Comparison of ENCODE assay signal across 18 cellular contexts in the genomic region with DNA sequence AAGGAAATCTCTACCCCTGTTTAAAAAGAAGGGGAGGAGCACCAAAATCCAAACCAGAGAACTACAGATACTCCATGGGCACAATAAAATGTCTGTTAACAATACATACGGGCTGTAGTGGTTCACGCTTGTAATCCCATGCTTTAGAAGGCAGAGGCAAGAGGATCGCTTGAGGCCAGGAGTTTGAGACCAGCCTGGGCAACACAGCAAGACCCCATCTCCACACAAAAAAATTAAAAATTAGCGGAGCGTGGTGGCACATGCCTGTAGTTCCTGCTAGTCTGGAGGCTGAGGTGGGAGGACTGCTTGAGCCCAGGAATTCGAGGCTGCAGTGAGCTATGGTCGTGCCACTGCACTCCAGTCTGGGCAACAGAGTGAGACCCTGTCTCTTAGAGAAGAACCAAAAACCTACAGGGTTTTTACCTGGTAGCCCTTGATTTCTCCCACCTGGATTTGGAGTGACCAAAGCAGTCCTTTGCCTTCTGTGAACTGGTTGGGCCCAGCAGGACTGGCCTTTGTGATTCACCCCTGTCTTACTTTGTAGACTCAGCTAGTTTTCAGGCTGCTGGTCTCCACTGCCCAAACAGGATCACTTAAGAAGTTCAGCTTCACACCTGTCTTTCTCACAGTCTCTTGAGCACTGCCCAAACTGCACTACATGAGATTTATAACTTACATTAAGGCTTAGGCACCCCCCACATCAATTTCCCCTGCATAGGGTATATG. TPM values are rescaled to one million over a fixed set of nuclear protein-coding genes. Genes with fewer than 3 reads are reported as not detected.
DNase-seq lines count a peak whose midpoint lies in the region; ATAC-seq and TF ChIP-seq lines count a peak whose summit lies in the region.
"Had no signal": no experiment of that assay in that cellular context is flagged by ENCODE, and none has a peak within 500 bp of the region (broad histone marks: within the 10 kb centered on the region; RNA-seq: fewer than 3 reads in every experiment).

No MANE protein-coding gene starts in this region.

- H3K4me1 Mint-ChIP-seq in activated CD4-positive, alpha-beta T cell treated with anti-CD3 and anti-CD28 coated beads for 36 hours: peaks cover under 1% of the 10 kb centered on the region
- no peaks in the 10 kb centered on the region for H3K4me1 Mint-ChIP-seq in activated naive CD8-positive, alpha-beta T cell (ENCODE audit: low read depth)
- H3K4me1 Mint-ChIP-seq: IgD-negative memory B cell had no signal

- POLR2A ChIA-PET in activated CD4-positive, alpha-beta T cell treated with anti-CD3 and anti-CD28 coated beads for 36 hours (lab: Charles Lee): no interaction called here

- H3K4me1 ChIP-seq in right lobe of liver: peaks cover 0 to 4% (median 0%) of the 10 kb centered on the region in 4 donors
- peaks cover 7% of the 10 kb centered on the region for H3K4me1 ChIP-seq in skeletal muscle satellite cell (ENCODE audit: control insufficient read depth, insufficient read depth, low read length)

- CTCF ChIA-PET in activated CD4-positive, alpha-beta T cell treated with anti-CD3 and anti-CD28 coated beads for 36 hours (lab: Charles Lee): interaction anchor here (0.6 to 0.7 kb wide), 2 partner anchors 185 to 1029 kb away, joined by 3 read pairs; no protein-coding TSS in a partner anchor

- H3K27me3 ChIP-seq in right lobe of liver (peaks cover 0 to 4% of the 10 kb centered on the region in 2 donors), skeletal muscle satellite cell (ENCODE audit: control insufficient read depth, insufficient read depth, low read length) (peaks cover 29% of the 10 kb centered on the region)

- 63% methylated on average over 6 of the region's 7 CpGs for WGBS in right lobe of liver (ENCODE audit: insufficient coverage, low coverage, low lambda C conversion rate, missing lambda C conversion rate)

- TF ChIP-seq POLR2A in right lobe of liver (IDR thresholded peaks at IDR 0.05): no peak

- peak overlapping the region; percentile 57 for H3K4me3 Mint-ChIP-seq in activated CD4-positive, alpha-beta T cell treated with anti-CD3 and anti-CD28 coated beads for 36 hours
- peak overlapping the region; percentile 65 for H3K4me3 Mint-ChIP-seq in activated naive CD8-positive, alpha-beta T cell

- H3K36me3 Mint-ChIP-seq in activated CD4-positive, alpha-beta T cell treated with anti-CD3 and anti-CD28 coated beads for 36 hours (ENCODE audit: low read depth): no peaks in the 10 kb centered on the region
- H3K36me3 Mint-ChIP-seq in activated naive CD8-positive, alpha-beta T cell: no peaks in the 10 kb centered on the region
- H3K36me3 Mint-ChIP-seq: activated naive CD4-positive, alpha-beta T cell treated with anti-CD3 and anti-CD28 coated beads, Interleukin-2, amount 10 ng/mL, durations not matched to agents 7 days and 5 days; CD4-positive, CD25-positive, alpha-beta regulatory T cell; IgD-negative memory B cell had no signal

- intact Hi-C loops in activated CD4-positive, alpha-beta T cell treated with anti-CD3 and anti-CD28 coated beads for 36 hours (cut with DNase I, micrococcal nuclease): loop anchor here in 1 of 2 experiments (2.0 kb wide), 1 partner anchor 39 kb away; a partner anchor contains a TSS
- intact Hi-C loops in right lobe of liver (cut with DNase I): no loop called here

- H3K9me3 Mint-ChIP-seq in activated CD4-positive, alpha-beta T cell treated with anti-CD3 and anti-CD28 coated beads for 36 hours (ENCODE audit: low read depth): peaks cover 3% of the 10 kb centered on the region
- no peaks in the 10 kb centered on the region for H3K9me3 Mint-ChIP-seq in activated naive CD8-positive, alpha-beta T cell (ENCODE audit: low read depth)
- H3K9me3 Mint-ChIP-seq: activated B cell treated with CpG ODN at 0.5 μM for 24 hours; activated naive CD4-positive, alpha-beta T cell treated with anti-CD3 and anti-CD28 coated beads, Interleukin-2, amount 10 ng/mL, durations not matched to agents 7 days and 5 days had no signal

- no peak for DNase-seq in activated CD4-positive, alpha-beta T cell treated with anti-CD3 and anti-CD28 coated beads for 36 hours
- no peak for DNase-seq in activated CD4-positive, alpha-beta T cell treated with anti-CD3 and anti-CD28 coated beads for 48 hours
- no peak for DNase-seq in right lobe of liver
- DNase-seq in GM19240 (ENCODE audit: insufficient read length, low spot score): no peak
- DNase-seq: activated B cell treated with CpG ODN at 0.5 μM for 24 hours; CD4-positive, CD25-positive, alpha-beta regulatory T cell; NCI-H1048; NCI-H2107; stimulated activated CD4-positive, alpha-beta T cell treated with anti-CD3 and anti-CD28 coated beads, Interleukin-4, amount 100 ng/mL, for 24 hours had no signal

- H3K9ac ChIP-seq in skeletal muscle satellite cell (ENCODE audit: low read depth, low read length): no peak overlapping the region

- H3K4me3 ChIP-seq in right lobe of liver (no peak overlapping the region), skeletal muscle satellite cell (ENCODE audit: low read length) (no peak overlapping the region)

- peak overlapping the region; percentile 78 for H3K4me2 ChIP-seq in skeletal muscle satellite cell (ENCODE audit: low read length)

- H3K36me3 ChIP-seq in right lobe of liver (no peaks in the 10 kb centered on the region), skeletal muscle satellite cell (ENCODE audit: insufficient read depth, low read length) (no peaks in the 10 kb centered on the region)
- H3K36me3 ChIP-seq: breast epithelium, HAP-1 had no signal

- peak; percentile 12 for ATAC-seq in activated CD4-positive, alpha-beta T cell treated with anti-CD3 and anti-CD28 coated beads for 36 hours
- ATAC-seq in right lobe of liver: no peak
- ATAC-seq in HG03520 (IDR thresholded peaks at IDR 0.05; ENCODE audit: unreplicated experiment): no peak
- no peak for ATAC-seq in GM18868 (IDR thresholded peaks at IDR 0.05; ENCODE audit: unreplicated experiment)
- ATAC-seq: Panc1 had no signal

- no peak overlapping the region for H3K27ac Mint-ChIP-seq in activated CD4-positive, alpha-beta T cell treated with anti-CD3 and anti-CD28 coated beads for 36 hours
- no peak overlapping the region for H3K27ac Mint-ChIP-seq in activated naive CD8-positive, alpha-beta T cell
- H3K27ac Mint-ChIP-seq: activated B cell treated with CpG ODN at 0.5 μM for 24 hours; activated naive CD4-positive, alpha-beta T cell treated with anti-CD3 and anti-CD28 coated beads, Interleukin-2, amount 10 ng/mL, durations not matched to agents 7 days and 5 days; CD4-positive, CD25-positive, alpha-beta regulatory T cell; IgD-negative memory B cell had no signal

- peak overlapping the region; percentile 1 to 21 (median 9) for H3K27ac ChIP-seq in right lobe of liver

- no peaks in the 10 kb centered on the region for H3K9me3 ChIP-seq in right lobe of liver
- no peaks in the 10 kb centered on the region for H3K9me3 ChIP-seq in skeletal muscle satellite cell (replicated peaks; ENCODE audit: low read length)
- H3K9me3 ChIP-seq: breast epithelium had no signal

- TF ChIP-seq CTCF in right lobe of liver (IDR thresholded peaks at IDR 0.05): no peak

- peaks cover 38% of the 10 kb centered on the region for H3K27me3 Mint-ChIP-seq in activated CD4-positive, alpha-beta T cell treated with anti-CD3 and anti-CD28 coated beads for 36 hours
- peaks cover 23% of the 10 kb centered on the region for H3K27me3 Mint-ChIP-seq in activated naive CD8-positive, alpha-beta T cell

RNA-seq across cellular contexts. Expression of a gene that starts 38.7 kb away (rescaled TPM):
- 10 to 100 TPM; 21.7 to 27.4 TPM for total RNA-seq in activated CD4-positive, alpha-beta T cell treated with anti-CD3 and anti-CD28 coated beads for 36 hours
- total RNA-seq in right lobe of liver: 10 to 100 TPM; 10.6 to 66.4 (median 20.5) TPM
- total RNA-seq in skeletal muscle satellite cell (2012; rRNA removed): not detected in 2 replicates
